In the genomic region with DNA sequence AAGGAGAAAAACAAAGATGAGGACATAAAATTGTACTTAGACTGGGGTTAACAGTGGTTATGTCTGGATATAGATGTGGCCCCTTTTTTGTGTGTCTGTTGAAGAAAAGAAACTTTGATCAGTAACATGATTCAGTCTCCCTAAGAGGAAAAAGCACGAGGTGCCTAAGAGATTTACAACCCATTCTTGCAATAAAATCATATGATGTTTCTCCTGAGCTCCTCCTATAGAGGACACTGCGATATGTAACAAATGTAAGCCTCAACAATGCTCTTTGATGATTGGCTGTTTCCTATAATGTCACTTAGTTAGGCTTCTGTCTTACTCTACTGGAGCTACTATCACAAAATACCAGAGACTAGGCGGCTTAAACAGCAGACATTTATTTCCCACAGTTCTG, we compare ENCODE assay signal across 1 cellular context.
TF ChIP-seq lines count a peak whose summit lies in the region.

No MANE protein-coding gene starts in this region.

TF ChIP-seq in K562, 482 proteins besides CTCF, POLR2A, EP300 and RAD21 (continued from another document):
- TF ChIP-seq, protein P1, sequence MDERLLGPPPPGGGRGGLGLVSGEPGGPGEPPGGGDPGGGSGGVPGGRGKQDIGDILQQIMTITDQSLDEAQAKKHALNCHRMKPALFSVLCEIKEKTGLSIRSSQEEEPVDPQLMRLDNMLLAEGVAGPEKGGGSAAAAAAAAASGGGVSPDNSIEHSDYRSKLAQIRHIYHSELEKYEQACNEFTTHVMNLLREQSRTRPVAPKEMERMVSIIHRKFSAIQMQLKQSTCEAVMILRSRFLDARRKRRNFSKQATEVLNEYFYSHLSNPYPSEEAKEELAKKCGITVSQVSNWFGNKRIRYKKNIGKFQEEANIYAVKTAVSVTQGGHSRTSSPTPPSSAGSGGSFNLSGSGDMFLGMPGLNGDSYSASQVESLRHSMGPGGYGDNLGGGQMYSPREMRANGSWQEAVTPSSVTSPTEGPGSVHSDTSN (CRISPR knock-in tag; IDR thresholded peaks at IDR 0.05; ENCODE audit: low read depth) = no peak
- TF ChIP-seq, protein P1 (tag; conservative IDR thresholded peaks at IDR 0.05; ENCODE audit: low read depth) = peak; percentile 31; the same call in 1 of the 2 replicates
